ENCODE assay signal across 2 cellular contexts in the genomic region with DNA sequence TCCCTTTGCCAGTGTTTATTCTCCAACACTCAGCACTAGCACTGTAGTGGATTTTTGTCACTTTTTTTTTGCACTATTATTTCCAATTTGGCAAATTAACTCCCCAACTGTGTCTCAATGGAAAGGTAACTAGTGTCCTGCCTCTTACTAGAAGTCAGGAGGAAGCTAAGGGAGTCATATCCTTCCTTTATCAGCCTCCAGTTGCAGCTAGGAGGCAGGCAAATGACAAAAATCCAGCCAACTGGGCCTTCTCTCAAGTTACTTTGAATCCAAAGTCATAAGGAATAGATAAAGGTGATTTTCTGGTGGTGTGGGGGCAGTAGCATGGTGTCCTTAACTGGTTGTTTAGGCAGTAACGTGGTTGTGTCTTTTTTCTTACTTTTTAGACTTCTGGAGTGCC.
TF ChIP-seq lines count a peak whose summit lies in the region.

No MANE protein-coding gene starts in this region.

TF ChIP-seq in IMR-90, 13 proteins besides CTCF, POLR2A, EP300 and RAD21:
- TF ChIP-seq MAFK (IDR thresholded peaks at IDR 0.05; ENCODE audit: low read depth, low read length) (no peak), MXI1 (IDR thresholded peaks at IDR 0.05; ENCODE audit: borderline replicate concordance, low read depth, low read length) (no peak), MAZ (IDR thresholded peaks at IDR 0.05; ENCODE audit: borderline replicate concordance, low read depth, low read length) (no peak), RFX5 (IDR thresholded peaks at IDR 0.05; ENCODE audit: low read depth, low read length) (no peak), BHLHE40 (IDR thresholded peaks at IDR 0.05; ENCODE audit: low read depth, low read length) (no peak), USF2 (IDR thresholded peaks at IDR 0.05; ENCODE audit: low read depth, low read length) (no peak)

TF ChIP-seq in endothelial cell of umbilical vein, 7 proteins besides CTCF, POLR2A, EP300 and RAD21:
- TF ChIP-seq FOS (IDR thresholded peaks at IDR 0.05; ENCODE audit: borderline replicate concordance, insufficient read depth, low read length) (peak; percentile 7), JUN (IDR thresholded peaks at IDR 0.05; ENCODE audit: borderline replicate concordance, insufficient read depth, insufficient read length, low read depth) (no peak)
TF ChIP-seq in endothelial cell of umbilical vein: peak in this region for 1.
